ENCODE assay signal across 3 cellular contexts in genomic region chr3:77479021-77479420, GRCh38.
"Had no signal": no experiment of that assay in that cellular context is flagged by ENCODE, and none has a peak within 500 bp of the region (broad histone marks: within the 10 kb centered on the region; RNA-seq: fewer than 3 reads in every experiment).

No MANE protein-coding gene starts in this region.

- ATAC-seq: GM12878 had no signal

- H3K4me3 ChIP-seq: GM12878 had no signal

- DNase-seq: GDM1, GF-D8 had no signal
